In the genomic region with DNA sequence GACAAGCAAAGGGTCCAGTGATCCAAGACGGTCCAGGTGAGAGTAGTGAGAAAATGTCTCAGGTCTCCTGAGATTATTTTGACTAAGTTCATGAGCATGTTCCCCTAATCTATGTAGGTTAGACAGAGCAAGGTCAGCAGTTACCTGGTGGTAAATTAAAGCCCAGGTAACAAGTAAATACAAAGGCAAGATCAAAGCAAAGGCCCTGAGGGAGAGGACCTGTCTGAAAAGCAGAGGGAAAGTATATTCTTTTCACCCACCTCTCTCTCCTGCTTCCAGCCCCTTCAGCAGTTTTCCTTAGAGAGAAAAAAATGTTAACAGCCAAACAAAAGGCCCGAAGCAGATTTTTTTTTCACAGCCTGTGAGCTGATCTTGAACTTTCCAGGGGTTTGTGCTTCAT, we compare ENCODE assay signal across 13 cellular contexts.
A peak's percentile ranks its signal among the peaks of the same experiment; 100 is the strongest.
DNase-seq lines count a peak whose midpoint lies in the region; ATAC-seq, FAIRE-seq and TF ChIP-seq lines count a peak whose summit lies in the region.
"Had no signal": no experiment of that assay in that cellular context is flagged by ENCODE, and none has a peak within 500 bp of the region (broad histone marks: within the 10 kb centered on the region; RNA-seq: fewer than 3 reads in every experiment).

No MANE protein-coding gene starts in this region.

- 27 to 30% methylated on average over 2 of the region's 2 CpGs for WGBS in pancreas, 2 donors

- no peak overlapping the region for H3K9ac ChIP-seq in kidney (ENCODE audit: low read length in 2 of 2)
- H3K9ac ChIP-seq: KMS-11 had no signal

- H3K4me1 ChIP-seq in SJCRH30 (peaks cover 57% of the 10 kb centered on the region), kidney (ENCODE audit: control insufficient read depth in 1 of 2, insufficient read depth in 1 of 2, low read depth in 1 of 2, low read length in 2 of 2) (peaks cover 0 to 3% of the 10 kb centered on the region in 2 donors), pancreas (peaks cover 0 to 24% (median 15%) of the 10 kb centered on the region in 3 donors), vagina (peaks cover 11% of the 10 kb centered on the region), foreskin keratinocyte (no peaks in the 10 kb centered on the region)

- H3K27ac ChIP-seq in SJCRH30 = peak overlapping the region; percentile 98
- H3K27ac ChIP-seq in kidney (ENCODE audit: low read depth in 2 of 2, low read length in 2 of 2) = peak overlapping the region; percentile 56 to 68
- peak overlapping the region in 3 of 4 donors; percentile 4 to 40 (median 38) for H3K27ac ChIP-seq in pancreas
- peak overlapping the region; percentile 25 for H3K27ac ChIP-seq in vagina
- no peak overlapping the region for H3K27ac ChIP-seq in foreskin keratinocyte
- H3K27ac ChIP-seq: KMS-11 had no signal

- no peak for TF ChIP-seq CTCF in kidney (IDR thresholded peaks at IDR 0.05; ENCODE audit: borderline replicate concordance, extremely low read depth, insufficient read depth)
- no peak for TF ChIP-seq CTCF in pancreas (IDR thresholded peaks at IDR 0.05)
- no peak for TF ChIP-seq CTCF in vagina (IDR thresholded peaks at IDR 0.05)
- TF ChIP-seq CTCF in endothelial cell (IDR thresholded peaks at IDR 0.05; ENCODE audit: unreplicated experiment) = no peak
- no peak for TF ChIP-seq CTCF in foreskin keratinocyte (conservative IDR thresholded peaks at IDR 0.05)

- ATAC-seq in pancreas = peak; percentile 56 to 89 (median 82)
- ATAC-seq in foreskin keratinocyte = no peak

- no peak overlapping the region for H3K4me3 Mint-ChIP-seq in activated naive CD4-positive, alpha-beta T cell treated with anti-CD3 and anti-CD28 coated beads, Interleukin-2, amount 10 ng/mL, durations not matched to agents 7 days and 5 days
- no peak overlapping the region for H3K4me3 Mint-ChIP-seq in endothelial cell (ENCODE audit: unreplicated experiment)

- no peaks in the 10 kb centered on the region for H3K36me3 Mint-ChIP-seq in activated naive CD4-positive, alpha-beta T cell treated with anti-CD3 and anti-CD28 coated beads, Interleukin-2, amount 10 ng/mL, durations not matched to agents 7 days and 5 days
- H3K36me3 Mint-ChIP-seq in endothelial cell (ENCODE audit: low read depth, unreplicated experiment) = no peaks in the 10 kb centered on the region

- peaks cover 3% of the 10 kb centered on the region for H3K27me3 Mint-ChIP-seq in activated naive CD4-positive, alpha-beta T cell treated with anti-CD3 and anti-CD28 coated beads, Interleukin-2, amount 10 ng/mL, durations not matched to agents 7 days and 5 days
- no peaks in the 10 kb centered on the region for H3K27me3 Mint-ChIP-seq in endothelial cell (ENCODE audit: unreplicated experiment)

- no peaks in the 10 kb centered on the region for H3K4me1 Mint-ChIP-seq in activated naive CD4-positive, alpha-beta T cell treated with anti-CD3 and anti-CD28 coated beads, Interleukin-2, amount 10 ng/mL, durations not matched to agents 7 days and 5 days
- H3K4me1 Mint-ChIP-seq in endothelial cell (ENCODE audit: unreplicated experiment) = peaks cover 3% of the 10 kb centered on the region

- peaks cover 2% of the 10 kb centered on the region for H3K9me3 Mint-ChIP-seq in activated naive CD4-positive, alpha-beta T cell treated with anti-CD3 and anti-CD28 coated beads, Interleukin-2, amount 10 ng/mL, durations not matched to agents 7 days and 5 days
- no peaks in the 10 kb centered on the region for H3K9me3 Mint-ChIP-seq in endothelial cell (ENCODE audit: unreplicated experiment)

- TF ChIP-seq POLR2A in vagina (IDR thresholded peaks at IDR 0.05) = no peak

- no peaks in the 10 kb centered on the region for H3K36me3 ChIP-seq in SJCRH30
- H3K36me3 ChIP-seq in kidney (ENCODE audit: control insufficient read depth in 1 of 2, insufficient read depth in 2 of 2, low read length in 2 of 2) = no peaks in the 10 kb centered on the region
- H3K36me3 ChIP-seq in pancreas = no peaks in the 10 kb centered on the region
- H3K36me3 ChIP-seq in vagina = no peaks in the 10 kb centered on the region

- no peaks in the 10 kb centered on the region for H3K27me3 ChIP-seq in SJCRH30
- no peaks in the 10 kb centered on the region for H3K27me3 ChIP-seq in pancreas
- no peaks in the 10 kb centered on the region for H3K27me3 ChIP-seq in vagina
- no peaks in the 10 kb centered on the region for H3K27me3 ChIP-seq in foreskin keratinocyte

- H3K27ac Mint-ChIP-seq in activated naive CD4-positive, alpha-beta T cell treated with anti-CD3 and anti-CD28 coated beads, Interleukin-2, amount 10 ng/mL, durations not matched to agents 7 days and 5 days = no peak overlapping the region
- no peak overlapping the region for H3K27ac Mint-ChIP-seq in endothelial cell (ENCODE audit: unreplicated experiment)

- CTCF ChIA-PET in activated naive CD4-positive, alpha-beta T cell treated with anti-CD3 and anti-CD28 coated beads, Interleukin-2, amount 10 ng/mL, durations not matched to agents 7 days and 5 days (lab: Charles Lee) = no interaction called here

- peak in 1 of 2 experiments; percentile 36 for DNase-seq in SJCRH30
- no peak for DNase-seq in kidney
- DNase-seq in pancreas = peak in 1 of 6 donors; percentile 19
- no peak for DNase-seq in vagina (ENCODE audit: extremely low spot score in 2 of 2)
- no peak for DNase-seq in activated naive CD4-positive, alpha-beta T cell treated with anti-CD3 and anti-CD28 coated beads, Interleukin-2, amount 10 ng/mL, durations not matched to agents 7 days and 5 days
- no peak for DNase-seq in endothelial cell (ENCODE audit: low spot score)
- DNase-seq in foreskin keratinocyte = no peak
- DNase-seq: AML-193, DMS53, NCI-H1092, NCI-H2227 treated with DMSO at 0.1 percent for 48 hours had no signal

- FAIRE-seq in kidney (lab: Jason Lieb, UNC) (no peak), pancreas (lab: Jason Lieb, UNC) (no peak)
- FAIRE-seq: GM18507 had no signal

- intact Hi-C loops in kidney (cut with DNase I) (no loop called here), pancreas (cut with DNase I) (no loop called here), vagina (cut with DNase I) (no loop called here)

- H3K4me3 ChIP-seq in SJCRH30 (no peak overlapping the region), kidney (ENCODE audit: low read length in 2 of 2) (no peak overlapping the region), pancreas (no peak overlapping the region), vagina (no peak overlapping the region)

- H3K9me3 ChIP-seq in SJCRH30 (replicated peaks) = no peaks in the 10 kb centered on the region; the same call in 1 of the 2 replicates
- H3K9me3 ChIP-seq in kidney (ENCODE audit: control insufficient read depth in 1 of 2, low read length in 2 of 2) = no peaks in the 10 kb centered on the region
- H3K9me3 ChIP-seq in pancreas = no peaks in the 10 kb centered on the region
- H3K9me3 ChIP-seq in vagina = no peaks in the 10 kb centered on the region
